2 cellular contexts compared by ENCODE assay signal in genomic region chr10:45599646-45600045, GRCh38.
TF ChIP-seq lines count a peak whose summit lies in the region.

No MANE protein-coding gene starts in this region.

TF ChIP-seq in HepG2, 621 proteins besides CTCF, POLR2A, EP300 and RAD21:
- no peak for TF ChIP-seq ZNF263 (CRISPR knock-in tag; IDR thresholded peaks at IDR 0.05)
- no peak for TF ChIP-seq ZNF772 (CRISPR knock-in tag; IDR thresholded peaks at IDR 0.05)
- no peak for TF ChIP-seq SIN3B (IDR thresholded peaks at IDR 0.05; ENCODE audit: low read length)
- TF ChIP-seq ZNF431 (CRISPR knock-in tag; IDR thresholded peaks at IDR 0.05; ENCODE audit: borderline replicate concordance, low read depth): no peak
- no peak for TF ChIP-seq ZNF33A (CRISPR knock-in tag; IDR thresholded peaks at IDR 0.05; ENCODE audit: borderline replicate concordance)
- TF ChIP-seq ELF1 (CRISPR knock-in tag; IDR thresholded peaks at IDR 0.05): no peak
- no peak for TF ChIP-seq NR1H2 (CRISPR knock-in tag; IDR thresholded peaks at IDR 0.05; ENCODE audit: borderline replicate concordance, low read depth)

TF ChIP-seq in K562, 482 proteins besides CTCF, POLR2A, EP300 and RAD21:
- TF ChIP-seq ZNF511 (CRISPR knock-in tag; IDR thresholded peaks at IDR 0.05): no peak
- peak; percentile 56 for TF ChIP-seq ZNF280A (IDR thresholded peaks at IDR 0.05; ENCODE audit: low read depth, partially characterized antibody)
- no peak for TF ChIP-seq RBM14 (IDR thresholded peaks at IDR 0.05; ENCODE audit: borderline replicate concordance, insufficient read depth, low read depth, low read length)
- TF ChIP-seq ZNF707 (CRISPR knock-in tag; conservative IDR thresholded peaks at IDR 0.05): no peak
- no peak for TF ChIP-seq MXD1 (CRISPR knock-in tag; IDR thresholded peaks at IDR 0.05; ENCODE audit: borderline replicate concordance, poor library complexity, severe bottlenecking)
- 0 out of 2 replicates have a peak, but pooled peaks have one; percentile 53 for TF ChIP-seq CBX1 (IDR thresholded peaks at IDR 0.05; ENCODE audit: low read depth)
- TF ChIP-seq TRIM28 (IDR thresholded peaks at IDR 0.05): peak; percentile 79
- TF ChIP-seq ZNF639 (CRISPR knock-in tag; conservative IDR thresholded peaks at IDR 0.05 in 1 of 2, IDR thresholded peaks at IDR 0.05 in 1 of 2): no peak
- TF ChIP-seq RBM34 (IDR thresholded peaks at IDR 0.05; ENCODE audit: borderline replicate concordance, insufficient read depth, low read length): no peak
- 0 out of 4 replicates have a peak, but pooled peaks of 1 of the 2 experiments have one; percentile 15 for TF ChIP-seq TRIM24 (IDR thresholded peaks at IDR 0.05)
